ENCODE assay signal across 1 cellular context in the genomic region with DNA sequence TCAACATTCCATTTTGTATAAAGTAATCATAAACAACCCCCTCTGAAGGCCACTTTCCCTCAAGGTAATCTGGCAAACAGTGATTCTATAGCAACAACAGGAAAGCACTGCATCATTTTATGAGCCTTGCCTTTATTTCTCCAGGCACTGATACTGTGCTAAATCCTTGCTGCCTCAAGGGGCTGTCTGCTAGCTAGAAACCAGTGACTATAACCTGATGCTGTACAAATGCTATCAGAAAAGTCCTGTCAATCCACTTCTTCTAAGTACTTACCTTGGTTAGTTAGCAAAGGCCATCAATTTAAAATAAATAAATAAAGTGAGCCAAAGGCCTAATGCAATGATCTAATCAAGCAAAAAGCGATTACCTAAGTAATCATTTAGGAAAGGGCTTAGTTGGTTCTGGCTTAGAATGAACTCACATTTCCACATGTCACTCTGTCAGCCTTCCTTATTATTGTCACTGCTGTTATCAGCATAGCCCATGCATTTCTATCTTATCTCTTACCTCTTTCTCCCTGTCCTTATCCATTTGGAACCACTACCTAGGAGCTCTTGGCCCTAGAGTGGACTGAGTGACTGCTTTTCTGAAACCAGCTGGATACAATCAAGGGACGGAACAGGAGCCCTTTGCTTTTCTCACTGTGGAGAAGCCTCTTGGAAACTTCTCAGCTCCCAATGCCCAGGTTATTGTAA.
TF ChIP-seq lines count a peak whose summit lies in the region.

No MANE protein-coding gene starts in this region.

TF ChIP-seq in K562, 482 proteins besides CTCF, POLR2A, EP300 and RAD21 (continued from another document and continues in another):
- TF ChIP-seq, protein P1, sequence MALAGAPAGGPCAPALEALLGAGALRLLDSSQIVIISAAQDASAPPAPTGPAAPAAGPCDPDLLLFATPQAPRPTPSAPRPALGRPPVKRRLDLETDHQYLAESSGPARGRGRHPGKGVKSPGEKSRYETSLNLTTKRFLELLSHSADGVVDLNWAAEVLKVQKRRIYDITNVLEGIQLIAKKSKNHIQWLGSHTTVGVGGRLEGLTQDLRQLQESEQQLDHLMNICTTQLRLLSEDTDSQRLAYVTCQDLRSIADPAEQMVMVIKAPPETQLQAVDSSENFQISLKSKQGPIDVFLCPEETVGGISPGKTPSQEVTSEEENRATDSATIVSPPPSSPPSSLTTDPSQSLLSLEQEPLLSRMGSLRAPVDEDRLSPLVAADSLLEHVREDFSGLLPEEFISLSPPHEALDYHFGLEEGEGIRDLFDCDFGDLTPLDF (CRISPR knock-in tag; IDR thresholded peaks at IDR 0.05): no peak
- TF ChIP-seq SP2 (IDR thresholded peaks at IDR 0.05; ENCODE audit: extremely low read depth, low read depth, low read length, poor library complexity, severe bottlenecking): no peak
- TF ChIP-seq POLR3G (IDR thresholded peaks at IDR 0.05; ENCODE audit: extremely low read depth, insufficient read length, insufficient replicate concordance): no peak
- no peak for TF ChIP-seq ZNF124 (CRISPR knock-in tag; IDR thresholded peaks at IDR 0.05)
- no peak for TF ChIP-seq CHD2 (IDR thresholded peaks at IDR 0.05; ENCODE audit: low read depth, low read length)
- peak; percentile 86 for TF ChIP-seq MTA1 (IDR thresholded peaks at IDR 0.05; ENCODE audit: borderline replicate concordance)
- peak in 1 of 2 experiments; percentile 84; a peak in 2 of 4 replicates for TF ChIP-seq TBL1XR1 (IDR thresholded peaks at IDR 0.05; ENCODE audit: low read length in 2 of 2)
- peak; percentile 67 for TF ChIP-seq CCNT2 (IDR thresholded peaks at IDR 0.05; ENCODE audit: borderline replicate concordance, extremely low read depth, insufficient read length, low read depth, low read length)
- no peak for TF ChIP-seq ZNF184 (CRISPR knock-in tag; IDR thresholded peaks at IDR 0.05)
- TF ChIP-seq POLR3A (IDR thresholded peaks at IDR 0.05; ENCODE audit: borderline replicate concordance, extremely low read depth, insufficient read depth, insufficient read length): no peak
- no peak for TF ChIP-seq MEF2D (tag; conservative IDR thresholded peaks at IDR 0.05; ENCODE audit: low read depth)
- no peak for TF ChIP-seq NRF1 (conservative IDR thresholded peaks at IDR 0.05 in 1 of 2, IDR thresholded peaks at IDR 0.05 in 1 of 2)
- TF ChIP-seq, protein P2, sequence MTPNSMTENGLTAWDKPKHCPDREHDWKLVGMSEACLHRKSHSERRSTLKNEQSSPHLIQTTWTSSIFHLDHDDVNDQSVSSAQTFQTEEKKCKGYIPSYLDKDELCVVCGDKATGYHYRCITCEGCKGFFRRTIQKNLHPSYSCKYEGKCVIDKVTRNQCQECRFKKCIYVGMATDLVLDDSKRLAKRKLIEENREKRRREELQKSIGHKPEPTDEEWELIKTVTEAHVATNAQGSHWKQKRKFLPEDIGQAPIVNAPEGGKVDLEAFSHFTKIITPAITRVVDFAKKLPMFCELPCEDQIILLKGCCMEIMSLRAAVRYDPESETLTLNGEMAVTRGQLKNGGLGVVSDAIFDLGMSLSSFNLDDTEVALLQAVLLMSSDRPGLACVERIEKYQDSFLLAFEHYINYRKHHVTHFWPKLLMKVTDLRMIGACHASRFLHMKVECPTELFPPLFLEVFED (CRISPR knock-in tag; conservative IDR thresholded peaks at IDR 0.05): no peak
- peak; percentile 57 for TF ChIP-seq DACH1 (IDR thresholded peaks at IDR 0.05; ENCODE audit: partially characterized antibody)
- no peak for TF ChIP-seq EGR1 (conservative IDR thresholded peaks at IDR 0.05)
- TF ChIP-seq JUNB (CRISPR knock-in tag; conservative IDR thresholded peaks at IDR 0.05): no peak
- TF ChIP-seq, protein P3, sequence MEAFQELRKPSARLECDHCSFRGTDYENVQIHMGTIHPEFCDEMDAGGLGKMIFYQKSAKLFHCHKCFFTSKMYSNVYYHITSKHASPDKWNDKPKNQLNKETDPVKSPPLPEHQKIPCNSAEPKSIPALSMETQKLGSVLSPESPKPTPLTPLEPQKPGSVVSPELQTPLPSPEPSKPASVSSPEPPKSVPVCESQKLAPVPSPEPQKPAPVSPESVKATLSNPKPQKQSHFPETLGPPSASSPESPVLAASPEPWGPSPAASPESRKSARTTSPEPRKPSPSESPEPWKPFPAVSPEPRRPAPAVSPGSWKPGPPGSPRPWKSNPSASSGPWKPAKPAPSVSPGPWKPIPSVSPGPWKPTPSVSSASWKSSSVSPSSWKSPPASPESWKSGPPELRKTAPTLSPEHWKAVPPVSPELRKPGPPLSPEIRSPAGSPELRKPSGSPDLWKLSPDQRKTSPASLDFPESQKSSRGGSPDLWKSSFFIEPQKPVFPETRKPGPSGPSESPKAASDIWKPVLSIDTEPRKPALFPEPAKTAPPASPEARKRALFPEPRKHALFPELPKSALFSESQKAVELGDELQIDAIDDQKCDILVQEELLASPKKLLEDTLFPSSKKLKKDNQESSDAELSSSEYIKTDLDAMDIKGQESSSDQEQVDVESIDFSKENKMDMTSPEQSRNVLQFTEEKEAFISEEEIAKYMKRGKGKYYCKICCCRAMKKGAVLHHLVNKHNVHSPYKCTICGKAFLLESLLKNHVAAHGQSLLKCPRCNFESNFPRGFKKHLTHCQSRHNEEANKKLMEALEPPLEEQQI (IDR thresholded peaks at IDR 0.05): no peak; the same call in none of the 2 replicates
- TF ChIP-seq STAT5B (CRISPR knock-in tag; IDR thresholded peaks at IDR 0.05): no peak
- TF ChIP-seq ZNF274 (IDR thresholded peaks at IDR 0.05; ENCODE audit: borderline replicate concordance, low read depth, low read length): no peak
- TF ChIP-seq ZNF77 (CRISPR knock-in tag; IDR thresholded peaks at IDR 0.05): no peak
- TF ChIP-seq, protein P4, sequence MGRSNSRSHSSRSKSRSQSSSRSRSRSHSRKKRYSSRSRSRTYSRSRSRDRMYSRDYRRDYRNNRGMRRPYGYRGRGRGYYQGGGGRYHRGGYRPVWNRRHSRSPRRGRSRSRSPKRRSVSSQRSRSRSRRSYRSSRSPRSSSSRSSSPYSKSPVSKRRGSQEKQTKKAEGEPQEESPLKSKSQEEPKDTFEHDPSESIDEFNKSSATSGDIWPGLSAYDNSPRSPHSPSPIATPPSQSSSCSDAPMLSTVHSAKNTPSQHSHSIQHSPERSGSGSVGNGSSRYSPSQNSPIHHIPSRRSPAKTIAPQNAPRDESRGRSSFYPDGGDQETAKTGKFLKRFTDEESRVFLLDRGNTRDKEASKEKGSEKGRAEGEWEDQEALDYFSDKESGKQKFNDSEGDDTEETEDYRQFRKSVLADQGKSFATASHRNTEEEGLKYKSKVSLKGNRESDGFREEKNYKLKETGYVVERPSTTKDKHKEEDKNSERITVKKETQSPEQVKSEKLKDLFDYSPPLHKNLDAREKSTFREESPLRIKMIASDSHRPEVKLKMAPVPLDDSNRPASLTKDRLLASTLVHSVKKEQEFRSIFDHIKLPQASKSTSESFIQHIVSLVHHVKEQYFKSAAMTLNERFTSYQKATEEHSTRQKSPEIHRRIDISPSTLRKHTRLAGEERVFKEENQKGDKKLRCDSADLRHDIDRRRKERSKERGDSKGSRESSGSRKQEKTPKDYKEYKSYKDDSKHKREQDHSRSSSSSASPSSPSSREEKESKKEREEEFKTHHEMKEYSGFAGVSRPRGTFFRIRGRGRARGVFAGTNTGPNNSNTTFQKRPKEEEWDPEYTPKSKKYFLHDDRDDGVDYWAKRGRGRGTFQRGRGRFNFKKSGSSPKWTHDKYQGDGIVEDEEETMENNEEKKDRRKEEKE (IDR thresholded peaks at IDR 0.05; ENCODE audit: borderline replicate concordance in 1 of 2, control insufficient read depth in 1 of 2, low read depth in 2 of 2, low read length in 1 of 2): no peak
- no peak for TF ChIP-seq DMBX1 (CRISPR knock-in tag; IDR thresholded peaks at IDR 0.05; ENCODE audit: borderline replicate concordance)
- TF ChIP-seq NUFIP1 (IDR thresholded peaks at IDR 0.05; ENCODE audit: partially characterized antibody): no peak
- TF ChIP-seq, protein P5, sequence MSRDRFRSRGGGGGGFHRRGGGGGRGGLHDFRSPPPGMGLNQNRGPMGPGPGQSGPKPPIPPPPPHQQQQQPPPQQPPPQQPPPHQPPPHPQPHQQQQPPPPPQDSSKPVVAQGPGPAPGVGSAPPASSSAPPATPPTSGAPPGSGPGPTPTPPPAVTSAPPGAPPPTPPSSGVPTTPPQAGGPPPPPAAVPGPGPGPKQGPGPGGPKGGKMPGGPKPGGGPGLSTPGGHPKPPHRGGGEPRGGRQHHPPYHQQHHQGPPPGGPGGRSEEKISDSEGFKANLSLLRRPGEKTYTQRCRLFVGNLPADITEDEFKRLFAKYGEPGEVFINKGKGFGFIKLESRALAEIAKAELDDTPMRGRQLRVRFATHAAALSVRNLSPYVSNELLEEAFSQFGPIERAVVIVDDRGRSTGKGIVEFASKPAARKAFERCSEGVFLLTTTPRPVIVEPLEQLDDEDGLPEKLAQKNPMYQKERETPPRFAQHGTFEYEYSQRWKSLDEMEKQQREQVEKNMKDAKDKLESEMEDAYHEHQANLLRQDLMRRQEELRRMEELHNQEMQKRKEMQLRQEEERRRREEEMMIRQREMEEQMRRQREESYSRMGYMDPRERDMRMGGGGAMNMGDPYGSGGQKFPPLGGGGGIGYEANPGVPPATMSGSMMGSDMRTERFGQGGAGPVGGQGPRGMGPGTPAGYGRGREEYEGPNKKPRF (IDR thresholded peaks at IDR 0.05; ENCODE audit: low read depth, low read length): no peak
- no peak for TF ChIP-seq ZNF431 (CRISPR knock-in tag; IDR thresholded peaks at IDR 0.05)
- TF ChIP-seq HNRNPL (IDR thresholded peaks at IDR 0.05; ENCODE audit: low read depth, low read length): no peak
- no peak for TF ChIP-seq SRSF9 (IDR thresholded peaks at IDR 0.05; ENCODE audit: borderline replicate concordance, low read depth, low read length)
- no peak for TF ChIP-seq FOS (IDR thresholded peaks at IDR 0.05; ENCODE audit: extremely low read depth, insufficient read length)
- TF ChIP-seq SMARCA5 (IDR thresholded peaks at IDR 0.05): no peak
- TF ChIP-seq XRCC5 (IDR thresholded peaks at IDR 0.05; ENCODE audit: low read depth, low read length): no peak
- peak; percentile 82 for TF ChIP-seq GATA2 (CRISPR knock-in tag; IDR thresholded peaks at IDR 0.05)
- TF ChIP-seq GABPB1 (CRISPR knock-in tag; IDR thresholded peaks at IDR 0.05): no peak
- TF ChIP-seq, protein P6, sequence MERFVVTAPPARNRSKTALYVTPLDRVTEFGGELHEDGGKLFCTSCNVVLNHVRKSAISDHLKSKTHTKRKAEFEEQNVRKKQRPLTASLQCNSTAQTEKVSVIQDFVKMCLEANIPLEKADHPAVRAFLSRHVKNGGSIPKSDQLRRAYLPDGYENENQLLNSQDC (CRISPR knock-in tag; IDR thresholded peaks at IDR 0.05): no peak
- no peak for TF ChIP-seq ZBTB1 (CRISPR knock-in tag; IDR thresholded peaks at IDR 0.05; ENCODE audit: borderline replicate concordance, low read depth)
- TF ChIP-seq BHLHE40 (IDR thresholded peaks at IDR 0.05; ENCODE audit: low read length): no peak
- no peak for TF ChIP-seq SMARCB1 (IDR thresholded peaks at IDR 0.05; ENCODE audit: insufficient read length, low read depth)
- no peak for TF ChIP-seq ZNF76 (CRISPR knock-in tag; IDR thresholded peaks at IDR 0.05; ENCODE audit: borderline replicate concordance)
- 0 out of 2 replicates have a peak, but pooled peaks have one; percentile 17 for TF ChIP-seq MBD2 (IDR thresholded peaks at IDR 0.05; ENCODE audit: borderline replicate concordance, low read depth)
- TF ChIP-seq PHB2 (IDR thresholded peaks at IDR 0.05; ENCODE audit: low read depth): peak; percentile 67; the same call in 1 of the 2 replicates
- TF ChIP-seq, protein P7, sequence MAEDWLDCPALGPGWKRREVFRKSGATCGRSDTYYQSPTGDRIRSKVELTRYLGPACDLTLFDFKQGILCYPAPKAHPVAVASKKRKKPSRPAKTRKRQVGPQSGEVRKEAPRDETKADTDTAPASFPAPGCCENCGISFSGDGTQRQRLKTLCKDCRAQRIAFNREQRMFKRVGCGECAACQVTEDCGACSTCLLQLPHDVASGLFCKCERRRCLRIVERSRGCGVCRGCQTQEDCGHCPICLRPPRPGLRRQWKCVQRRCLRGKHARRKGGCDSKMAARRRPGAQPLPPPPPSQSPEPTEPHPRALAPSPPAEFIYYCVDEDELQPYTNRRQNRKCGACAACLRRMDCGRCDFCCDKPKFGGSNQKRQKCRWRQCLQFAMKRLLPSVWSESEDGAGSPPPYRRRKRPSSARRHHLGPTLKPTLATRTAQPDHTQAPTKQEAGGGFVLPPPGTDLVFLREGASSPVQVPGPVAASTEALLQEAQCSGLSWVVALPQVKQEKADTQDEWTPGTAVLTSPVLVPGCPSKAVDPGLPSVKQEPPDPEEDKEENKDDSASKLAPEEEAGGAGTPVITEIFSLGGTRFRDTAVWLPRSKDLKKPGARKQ (CRISPR knock-in tag; IDR thresholded peaks at IDR 0.05): no peak
- no peak for TF ChIP-seq ILF3 (IDR thresholded peaks at IDR 0.05; ENCODE audit: borderline replicate concordance)
- no peak for TF ChIP-seq ZFPM2 (CRISPR knock-in tag; IDR thresholded peaks at IDR 0.05)
- no peak for TF ChIP-seq KLF6 (CRISPR knock-in tag; IDR thresholded peaks at IDR 0.05; ENCODE audit: borderline replicate concordance)
- peak; percentile 69 for TF ChIP-seq KLF16 (IDR thresholded peaks at IDR 0.05)
- TF ChIP-seq, protein P8, sequence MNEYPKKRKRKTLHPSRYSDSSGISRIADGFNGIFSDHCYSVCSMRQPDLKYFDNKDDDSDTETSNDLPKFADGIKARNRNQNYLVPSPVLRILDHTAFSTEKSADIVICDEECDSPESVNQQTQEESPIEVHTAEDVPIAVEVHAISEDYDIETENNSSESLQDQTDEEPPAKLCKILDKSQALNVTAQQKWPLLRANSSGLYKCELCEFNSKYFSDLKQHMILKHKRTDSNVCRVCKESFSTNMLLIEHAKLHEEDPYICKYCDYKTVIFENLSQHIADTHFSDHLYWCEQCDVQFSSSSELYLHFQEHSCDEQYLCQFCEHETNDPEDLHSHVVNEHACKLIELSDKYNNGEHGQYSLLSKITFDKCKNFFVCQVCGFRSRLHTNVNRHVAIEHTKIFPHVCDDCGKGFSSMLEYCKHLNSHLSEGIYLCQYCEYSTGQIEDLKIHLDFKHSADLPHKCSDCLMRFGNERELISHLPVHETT (CRISPR knock-in tag; conservative IDR thresholded peaks at IDR 0.05 in 1 of 2, IDR thresholded peaks at IDR 0.05 in 1 of 2): no peak
- TF ChIP-seq, protein P9, sequence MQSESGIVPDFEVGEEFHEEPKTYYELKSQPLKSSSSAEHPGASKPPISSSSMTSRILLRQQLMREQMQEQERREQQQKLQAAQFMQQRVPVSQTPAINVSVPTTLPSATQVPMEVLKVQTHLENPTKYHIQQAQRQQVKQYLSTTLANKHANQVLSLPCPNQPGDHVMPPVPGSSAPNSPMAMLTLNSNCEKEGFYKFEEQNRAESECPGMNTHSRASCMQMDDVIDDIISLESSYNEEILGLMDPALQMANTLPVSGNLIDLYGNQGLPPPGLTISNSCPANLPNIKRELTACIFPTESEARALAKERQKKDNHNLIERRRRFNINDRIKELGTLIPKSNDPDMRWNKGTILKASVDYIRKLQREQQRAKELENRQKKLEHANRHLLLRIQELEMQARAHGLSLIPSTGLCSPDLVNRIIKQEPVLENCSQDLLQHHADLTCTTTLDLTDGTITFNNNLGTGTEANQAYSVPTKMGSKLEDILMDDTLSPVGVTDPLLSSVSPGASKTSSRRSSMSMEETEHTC (IDR thresholded peaks at IDR 0.05): no peak
- TF ChIP-seq TSC22D4 (tag; IDR thresholded peaks at IDR 0.05): no peak
- no peak for TF ChIP-seq KLF10 (CRISPR knock-in tag; IDR thresholded peaks at IDR 0.05)
- TF ChIP-seq NCOA4 (IDR thresholded peaks at IDR 0.05; ENCODE audit: partially characterized antibody): no peak
- no peak for TF ChIP-seq MAZ (CRISPR knock-in tag; conservative IDR thresholded peaks at IDR 0.05 in 1 of 2, IDR thresholded peaks at IDR 0.05 in 1 of 2)
- peak; percentile 77 to 80 for TF ChIP-seq TRIM24 (IDR thresholded peaks at IDR 0.05)
- TF ChIP-seq ZNF133 (CRISPR knock-in tag; IDR thresholded peaks at IDR 0.05): no peak
- peak; percentile 94 for TF ChIP-seq GATAD2A (IDR thresholded peaks at IDR 0.05)
- TF ChIP-seq ZNF408 (CRISPR knock-in tag; IDR thresholded peaks at IDR 0.05; ENCODE audit: low read depth): no peak
- TF ChIP-seq ZNF311 (CRISPR knock-in tag; IDR thresholded peaks at IDR 0.05): no peak
